ENCODE assay signal across 9 cellular contexts in the genomic region with DNA sequence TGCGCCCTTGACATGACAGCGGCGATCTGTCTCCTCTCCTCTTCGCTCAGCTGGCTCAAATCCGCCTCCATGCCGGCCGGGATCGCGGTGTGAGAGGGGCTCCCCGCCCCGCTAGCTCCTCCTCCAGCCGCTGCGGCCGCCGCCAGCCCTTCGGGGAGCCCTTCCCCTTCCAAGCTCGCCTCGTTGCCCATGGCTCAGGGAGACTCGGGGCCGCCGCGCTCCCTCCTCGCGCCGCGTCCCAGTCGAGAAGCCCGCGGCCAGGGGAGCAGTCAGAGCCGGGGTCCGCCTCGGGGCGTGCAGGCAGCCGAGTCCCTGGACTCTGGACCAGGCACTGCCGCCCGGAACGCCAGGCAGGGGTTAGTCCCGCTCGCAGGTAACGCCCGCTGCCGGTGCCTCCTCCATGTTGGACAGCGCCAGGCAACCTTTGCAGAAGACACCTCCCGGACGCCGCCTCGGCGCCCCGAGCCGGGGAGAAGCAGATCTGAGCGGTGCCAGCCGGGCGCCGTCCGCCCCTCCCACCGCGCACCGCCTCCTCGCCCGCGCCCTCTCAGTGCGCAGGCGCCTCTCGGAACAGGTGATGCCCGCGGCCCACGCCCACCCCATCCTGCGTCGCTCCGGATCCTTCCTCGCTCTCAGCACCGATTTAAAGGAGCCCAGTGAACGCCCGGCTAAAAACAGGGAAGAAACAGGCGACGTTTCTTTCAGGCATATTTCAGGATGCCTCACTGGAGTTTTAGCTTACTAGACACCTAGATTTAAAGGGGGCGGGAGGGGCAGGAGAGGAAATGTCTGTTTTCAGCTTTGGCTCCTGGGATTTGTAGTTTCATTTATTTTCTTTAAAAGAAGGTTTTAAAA. TPM values are rescaled to one million over a fixed set of nuclear protein-coding genes. Genes with fewer than 3 reads are reported as not detected.
DNase-seq lines count a peak whose midpoint lies in the region; ATAC-seq, FAIRE-seq and TF ChIP-seq lines count a peak whose summit lies in the region.
"Had no signal": no experiment of that assay in that cellular context is flagged by ENCODE, and none has a peak within 500 bp of the region (broad histone marks: within the 10 kb centered on the region; RNA-seq: fewer than 3 reads in every experiment).

TSS of gene PCLO (minus strand) at position 483 of the 855 bp plus-strand sequence. CDS start at position 191, 292 bp downstream.

- H3K36me3 ChIP-seq in NT2/D1 (ENCODE audit: insufficient read depth, insufficient read length, low read length) (no peaks in the 10 kb centered on the region), thoracic aorta (no peaks in the 10 kb centered on the region)

- H3K9me3 Mint-ChIP-seq in activated T-helper 1 cell treated with anti-CD3 and anti-CD28 coated beads, Interleukin-12 subunit alpha, Interleukin-12 subunit beta, Interleukin-2, Interleukin-4 antibody, amounts not matched to agents 30 ng/mL and 10 ng/mL and 1 ng/mL, durations not matched to agents 14 hours and 24 hours and 36 hours: no peaks in the 10 kb centered on the region
- H3K9me3 Mint-ChIP-seq in neural crest cell: no peaks in the 10 kb centered on the region

- H3K4me1 Mint-ChIP-seq in activated T-helper 1 cell treated with anti-CD3 and anti-CD28 coated beads, Interleukin-12 subunit alpha, Interleukin-12 subunit beta, Interleukin-2, Interleukin-4 antibody, amounts not matched to agents 30 ng/mL and 10 ng/mL and 1 ng/mL, durations not matched to agents 14 hours and 24 hours and 36 hours (ENCODE audit: low read depth): no peaks in the 10 kb centered on the region
- peaks cover 17% of the 10 kb centered on the region for H3K4me1 Mint-ChIP-seq in neural crest cell

- H3K4me3 ChIP-seq in NT2/D1 (ENCODE audit: insufficient read length, low read depth): peak within 1 kb of the TSS; percentile 64
- H3K4me3 ChIP-seq in thoracic aorta: peak within 1 kb of the TSS; percentile 76

- peak within 1 kb of the TSS; percentile 63 for H3K4me3 Mint-ChIP-seq in activated T-helper 1 cell treated with anti-CD3 and anti-CD28 coated beads, Interleukin-12 subunit alpha, Interleukin-12 subunit beta, Interleukin-2, Interleukin-4 antibody, amounts not matched to agents 30 ng/mL and 10 ng/mL and 1 ng/mL, durations not matched to agents 14 hours and 24 hours and 36 hours
- H3K4me3 Mint-ChIP-seq in neural crest cell: peak within 1 kb of the TSS; percentile 91

- ATAC-seq in GM21423 (IDR thresholded peaks at IDR 0.05; ENCODE audit: unreplicated experiment) (peak; percentile 92), foreskin keratinocyte (peak; percentile 95), thoracic aorta (ENCODE audit: insufficient number of reproducible peaks, low FRiP score, low read depth) (no peak)

- H3K9me3 ChIP-seq in NT2/D1 (ENCODE audit: insufficient read depth, low read length) (no peaks in the 10 kb centered on the region), thoracic aorta (no peaks in the 10 kb centered on the region)

- peak within 1 kb of the TSS; percentile 72 for H3K9ac ChIP-seq in NT2/D1 (ENCODE audit: insufficient read length, low read depth)

- H3K27me3 Mint-ChIP-seq in activated T-helper 1 cell treated with anti-CD3 and anti-CD28 coated beads, Interleukin-12 subunit alpha, Interleukin-12 subunit beta, Interleukin-2, Interleukin-4 antibody, amounts not matched to agents 30 ng/mL and 10 ng/mL and 1 ng/mL, durations not matched to agents 14 hours and 24 hours and 36 hours (ENCODE audit: insufficient read depth): peaks cover 14% of the 10 kb centered on the region
- peaks cover 6% of the 10 kb centered on the region for H3K27me3 Mint-ChIP-seq in neural crest cell (ENCODE audit: low read depth)

- H3K27ac ChIP-seq in foreskin keratinocyte (peak within 1 kb of the TSS; percentile 9), thoracic aorta (no peak within 1 kb of the TSS)

- H3K27me3 ChIP-seq in NT2/D1 (ENCODE audit: insufficient read depth, insufficient read length) (peaks cover 7% of the 10 kb centered on the region), foreskin keratinocyte (no peaks in the 10 kb centered on the region), thoracic aorta (replicated peaks; ENCODE audit: insufficient read depth) (no peaks in the 10 kb centered on the region)

- peak; percentile 97 for DNase-seq in COLO668 (lab: John Stamatoyannopoulos, UW; ENCODE audit: unreplicated experiment)
- DNase-seq in HTR-8/SVneo (ENCODE audit: insufficient read length, low spot score): peak; percentile 62
- peak; percentile 85 for DNase-seq in NT2/D1 (ENCODE audit: low read depth, low spot score)
- peak; percentile 53 for DNase-seq in activated T-helper 1 cell treated with anti-CD3 and anti-CD28 coated beads, Interleukin-12 subunit alpha, Interleukin-12 subunit beta, Interleukin-2, Interleukin-4 antibody, amounts not matched to agents 30 ng/mL and 10 ng/mL and 1 ng/mL, durations not matched to agents 14 hours and 24 hours and 36 hours (ENCODE audit: low spot score)
- DNase-seq in foreskin keratinocyte: peak; percentile 93 to 95
- DNase-seq in neural crest cell (ENCODE audit: low read depth, low spot score): peak; percentile 71
- DNase-seq in thoracic aorta (ENCODE audit: low spot score): no peak

- intact Hi-C loops in activated T-helper 1 cell treated with anti-CD3 and anti-CD28 coated beads, Interleukin-12 subunit alpha, Interleukin-12 subunit beta, Interleukin-2, Interleukin-4 antibody, amounts not matched to agents 30 ng/mL and 10 ng/mL and 1 ng/mL, durations not matched to agents 14 hours and 24 hours and 36 hours (cut with micrococcal nuclease): no loop called here

- H3K4me1 ChIP-seq in NT2/D1 (ENCODE audit: insufficient read depth, insufficient read length) (no peaks in the 10 kb centered on the region), foreskin keratinocyte (peaks cover 9% of the 10 kb centered on the region), thoracic aorta (ENCODE audit: control insufficient read depth in 1 of 2, low read depth in 2 of 2) (peaks cover 3 to 9% of the 10 kb centered on the region in 2 donors)

- TF ChIP-seq CTCF in foreskin keratinocyte (conservative IDR thresholded peaks at IDR 0.05) (no peak), neural crest cell (conservative IDR thresholded peaks at IDR 0.05) (no peak), thoracic aorta (IDR thresholded peaks at IDR 0.05) (no peak)

- no peaks in the 10 kb centered on the region for H3K36me3 Mint-ChIP-seq in activated T-helper 1 cell treated with anti-CD3 and anti-CD28 coated beads, Interleukin-12 subunit alpha, Interleukin-12 subunit beta, Interleukin-2, Interleukin-4 antibody, amounts not matched to agents 30 ng/mL and 10 ng/mL and 1 ng/mL, durations not matched to agents 14 hours and 24 hours and 36 hours (ENCODE audit: low read depth)
- no peaks in the 10 kb centered on the region for H3K36me3 Mint-ChIP-seq in neural crest cell (ENCODE audit: low read depth)

- no peak within 1 kb of the TSS for H3K27ac Mint-ChIP-seq in activated T-helper 1 cell treated with anti-CD3 and anti-CD28 coated beads, Interleukin-12 subunit alpha, Interleukin-12 subunit beta, Interleukin-2, Interleukin-4 antibody, amounts not matched to agents 30 ng/mL and 10 ng/mL and 1 ng/mL, durations not matched to agents 14 hours and 24 hours and 36 hours
- H3K27ac Mint-ChIP-seq in neural crest cell (ENCODE audit: unreplicated experiment): no peak within 1 kb of the TSS

- no peak for FAIRE-seq in HTR-8/SVneo (lab: Jason Lieb, UNC)

RNA-seq across cellular contexts. Expression of gene PCLO, which starts in this region (rescaled TPM):
- total RNA-seq in activated T-helper 1 cell treated with anti-CD3 and anti-CD28 coated beads, Interleukin-12 subunit alpha, Interleukin-12 subunit beta, Interleukin-2, Interleukin-4 antibody, amounts not matched to agents 30 ng/mL and 10 ng/mL and 1 ng/mL, durations not matched to agents 14 hours and 24 hours and 36 hours: not detected in 2 replicates
- total RNA-seq in foreskin keratinocyte (4.0 and 4.7 TPM in 2 replicates), neural crest cell (3.5 TPM in 2 replicates), thoracic aorta (under 1 TPM; 0.78 to 0.95 TPM)
- polyA plus RNA-seq in foreskin keratinocyte: 0.45 and 0.78 TPM in 2 replicates
- total RNA-seq: T-helper 2 cell treated with Interferon-gamma antibody and Interleukin-4, amounts not matched to agents 100 ng/mL and 5 ng/mL, for 36 hours had no signal

Comparison
In these comparisons a context has a peak if more than half of its experiments do, and no peak if none do; other contexts are left out.
1. Peak in DNase-seq in activated T-helper 1 cell treated with anti-CD3 and anti-CD28 coated beads, Interleukin-12 subunit alpha, Interleukin-12 subunit beta, Interleukin-2, Interleukin-4 antibody, amounts not matched to agents 30 ng/mL and 10 ng/mL and 1 ng/mL, durations not matched to agents 14 hours and 24 hours and 36 hours; RNA of the gene not detected or under 1 TPM.